Comparison of ENCODE assay signal across 18 cellular contexts in genomic region chr16:59274141-59274540, GRCh38.
"Had no signal": no experiment of that assay in that cellular context is flagged by ENCODE, and none has a peak within 500 bp of the region (broad histone marks: within the 10 kb centered on the region; RNA-seq: fewer than 3 reads in every experiment).

No MANE protein-coding gene starts in this region.

- H2AFZ ChIP-seq: hepatocyte had no signal

- H3K79me2 ChIP-seq: hepatocyte had no signal

- H3K36me3 ChIP-seq: upper lobe of left lung had no signal

- DNase-seq: activated CD4-positive, alpha-beta T cell treated with anti-CD3 and anti-CD28 coated beads, Interleukin-2, amount 10 ng/mL, durations not matched to agents 7 days and 5 days; activated CD4-positive, CD25-positive, alpha-beta regulatory T cell treated with anti-CD3 and anti-CD28 coated beads, Interleukin-2, amount 50 U/mL, for 72 hours; activated CD8-positive, alpha-beta memory T cell treated with anti-CD3 and anti-CD28 coated beads, Interleukin-2, amount 10 ng/mL, durations not matched to agents 7 days and 5 days; activated CD8-positive, alpha-beta T cell treated with anti-CD3 and anti-CD28 coated beads for 36 hours; activated effector memory CD4-positive, alpha-beta T cell treated with anti-CD3 and anti-CD28 coated beads, Interleukin-2, amount 50 U/mL, for 16 hours; activated naive CD4-positive, alpha-beta T cell treated with anti-CD3 and anti-CD28 coated beads, Interleukin-2, amount 10 ng/mL, durations not matched to agents 7 days and 5 days; activated naive CD8-positive, alpha-beta T cell treated with anti-CD3 and anti-CD28 coated beads, Interleukin-2, amount 50 U/mL, for 24 hours; activated T-cell treated with anti-CD3 and anti-CD28 coated beads for 4 hours; effector CD4-positive, alpha-beta T cell; foreskin fibroblast; kidney glomerular epithelial cell; nephron progenitor cell; occipital lobe; stimulated activated CD4-positive, alpha-beta T cell treated with anti-CD3 and anti-CD28 coated beads, Interleukin-4, amount 100 ng/mL, for 4 hours; stimulated activated naive CD8-positive, alpha-beta T cell treated with anti-CD3 and anti-CD28 coated beads, Interleukin-15, Interleukin-2, amounts not matched to agents 100 U/mL and 50 U/mL, for 24 hours; upper lobe of left lung had no signal

- H3K27me3 ChIP-seq: hepatocyte, upper lobe of left lung had no signal

- ATAC-seq: activated CD8-positive, alpha-beta memory T cell treated with anti-CD3 and anti-CD28 coated beads, Interleukin-2, amount 10 ng/mL, durations not matched to agents 7 days and 5 days; activated CD8-positive, alpha-beta T cell treated with anti-CD3 and anti-CD28 coated beads for 36 hours; activated naive CD8-positive, alpha-beta T cell treated with anti-CD3 and anti-CD28 coated beads, Interleukin-2, amount 50 U/mL, for 24 hours; stimulated activated naive CD8-positive, alpha-beta T cell treated with anti-CD3 and anti-CD28 coated beads, Interleukin-15, Interleukin-2, amounts not matched to agents 100 U/mL and 50 U/mL, for 24 hours had no signal

- H3K4me2 ChIP-seq: hepatocyte had no signal

- H3K9me3 ChIP-seq: upper lobe of left lung had no signal

- H3K4me1 ChIP-seq: upper lobe of left lung had no signal

- H3K27ac ChIP-seq: hepatocyte, upper lobe of left lung, VCaP had no signal

- H3K4me3 ChIP-seq: hepatocyte, upper lobe of left lung had no signal
